ENCODE assay signal across 2 cellular contexts in the genomic region with DNA sequence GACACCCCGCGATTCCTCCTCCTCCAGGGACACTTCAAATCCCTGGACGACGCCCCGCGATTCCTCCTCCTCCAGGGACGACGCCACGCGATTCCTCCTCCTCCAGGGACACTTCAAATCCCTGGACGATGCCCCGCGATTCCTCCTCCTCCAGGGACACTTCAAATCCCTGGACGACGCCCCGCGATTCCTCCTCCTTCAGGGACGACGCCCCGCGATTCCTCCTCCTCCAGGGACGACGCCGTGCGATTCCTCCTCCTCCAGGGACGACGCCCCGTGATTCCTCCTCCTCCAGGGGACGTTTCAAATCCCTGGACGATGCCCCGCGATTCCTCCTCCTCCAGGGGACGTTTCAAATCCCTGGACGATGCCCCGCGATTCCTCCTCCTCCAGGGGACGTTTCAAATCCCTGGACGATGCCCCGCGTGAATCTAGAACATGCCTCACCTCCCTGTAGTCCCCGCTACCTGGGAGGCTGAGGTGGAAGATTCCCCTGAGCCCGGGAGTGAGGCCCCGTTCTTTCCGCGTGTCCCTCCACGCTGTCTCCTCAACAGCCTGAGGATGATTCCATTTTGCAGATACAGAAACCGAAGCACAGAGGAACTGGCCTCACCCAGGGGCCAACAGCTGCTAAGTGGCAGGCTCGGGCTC.
TF ChIP-seq lines count a peak whose summit lies in the region.

No MANE protein-coding gene starts in this region.

TF ChIP-seq in HEK293, 187 proteins besides CTCF, POLR2A, EP300 and RAD21:
- 0 out of 2 replicates have a peak, but pooled peaks have one; percentile 17 for TF ChIP-seq WT1 (tag by site-specific recombination; IDR thresholded peaks at IDR 0.05)

TF ChIP-seq in K562, 482 proteins besides CTCF, POLR2A, EP300 and RAD21:
- peak; percentile 88 for TF ChIP-seq RBM22 (IDR thresholded peaks at IDR 0.05; ENCODE audit: low read depth, low read length, poor library complexity, severe bottlenecking)
- 0 out of 2 replicates have a peak, but pooled peaks have one; percentile 19 for TF ChIP-seq SUPT5H (IDR thresholded peaks at IDR 0.05)
- 0 out of 2 replicates have a peak, but pooled peaks have one; percentile 1 for TF ChIP-seq ZNF263 (CRISPR knock-in tag; IDR thresholded peaks at IDR 0.05; ENCODE audit: borderline replicate concordance)
- TF ChIP-seq, protein P1, sequence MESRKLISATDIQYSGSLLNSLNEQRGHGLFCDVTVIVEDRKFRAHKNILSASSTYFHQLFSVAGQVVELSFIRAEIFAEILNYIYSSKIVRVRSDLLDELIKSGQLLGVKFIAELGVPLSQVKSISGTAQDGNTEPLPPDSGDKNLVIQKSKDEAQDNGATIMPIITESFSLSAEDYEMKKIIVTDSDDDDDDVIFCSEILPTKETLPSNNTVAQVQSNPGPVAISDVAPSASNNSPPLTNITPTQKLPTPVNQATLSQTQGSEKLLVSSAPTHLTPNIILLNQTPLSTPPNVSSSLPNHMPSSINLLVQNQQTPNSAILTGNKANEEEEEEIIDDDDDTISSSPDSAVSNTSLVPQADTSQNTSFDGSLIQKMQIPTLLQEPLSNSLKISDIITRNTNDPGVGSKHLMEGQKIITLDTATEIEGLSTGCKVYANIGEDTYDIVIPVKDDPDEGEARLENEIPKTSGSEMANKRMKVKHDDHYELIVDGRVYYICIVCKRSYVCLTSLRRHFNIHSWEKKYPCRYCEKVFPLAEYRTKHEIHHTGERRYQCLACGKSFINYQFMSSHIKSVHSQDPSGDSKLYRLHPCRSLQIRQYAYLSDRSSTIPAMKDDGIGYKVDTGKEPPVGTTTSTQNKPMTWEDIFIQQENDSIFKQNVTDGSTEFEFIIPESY (CRISPR knock-in tag; IDR thresholded peaks at IDR 0.05), result peak; percentile 75
- peak; percentile 52; the same call in 1 of the 2 replicates for TF ChIP-seq POLR2G (IDR thresholded peaks at IDR 0.05; ENCODE audit: low read depth, low read length)
- 0 out of 2 replicates have a peak, but pooled peaks have one; percentile 12 for TF ChIP-seq ADNP (tag; IDR thresholded peaks at IDR 0.05)
- TF ChIP-seq CBX1 (IDR thresholded peaks at IDR 0.05; ENCODE audit: low read depth), result peak; percentile 42; the same call in 1 of the 2 replicates
